9 cellular contexts compared by ENCODE assay signal in genomic region chrX:13938766-13939530, GRCh38.
A peak's percentile ranks its signal among the peaks of the same experiment; 100 is the strongest.
DNase-seq lines count a peak whose midpoint lies in the region; ATAC-seq, FAIRE-seq and TF ChIP-seq lines count a peak whose summit lies in the region.
"Had no signal": no experiment of that assay in that cellular context is flagged by ENCODE, and none has a peak within 500 bp of the region (broad histone marks: within the 10 kb centered on the region; RNA-seq: fewer than 3 reads in every experiment).

No MANE protein-coding gene starts in this region.

- no peaks in the 10 kb centered on the region for H3K9me3 Mint-ChIP-seq in effector memory CD8-positive, alpha-beta T cell

- no peaks in the 10 kb centered on the region for H3K36me3 ChIP-seq in pancreas

- peaks cover 18 to 32% of the 10 kb centered on the region in 2 donors for H3K27me3 Mint-ChIP-seq in effector memory CD8-positive, alpha-beta T cell

- no peak for ATAC-seq in effector memory CD8-positive, alpha-beta T cell (replicated peaks)
- ATAC-seq in pancreas (no peak), GM18519 (IDR thresholded peaks at IDR 0.05; ENCODE audit: low FRiP score, unreplicated experiment) (no peak)

- H3K27ac Mint-ChIP-seq in effector memory CD8-positive, alpha-beta T cell = no peak overlapping the region

- DNase-seq in D341Med (ENCODE audit: low spot score) = peak; percentile 20
- peak; percentile 94 for DNase-seq in NCI-H82 (lab: John Stamatoyannopoulos, UW)
- no peak for DNase-seq in effector memory CD8-positive, alpha-beta T cell
- DNase-seq in pancreas = no peak
- no peak for DNase-seq in Kasumi-1 (lab: John Stamatoyannopoulos, UW)
- no peak for DNase-seq in COR-L47 (lab: John Stamatoyannopoulos, UW)
- no peak for DNase-seq in SKM-1 treated with dmso at 0.1 percent for 144 hours (lab: John Stamatoyannopoulos, UW; ENCODE audit: unreplicated experiment)

- H3K4me1 Mint-ChIP-seq in effector memory CD8-positive, alpha-beta T cell (ENCODE audit: low read depth in 2 of 2) = peaks cover 0 to 4% of the 10 kb centered on the region in 2 donors

- H3K4me3 ChIP-seq in pancreas = peak overlapping the region; percentile 24 to 61 (median 44)

- H3K4me3 Mint-ChIP-seq in effector memory CD8-positive, alpha-beta T cell = peak overlapping the region; percentile 58 to 59

- no peaks in the 10 kb centered on the region for H3K36me3 Mint-ChIP-seq in effector memory CD8-positive, alpha-beta T cell (ENCODE audit: insufficient read depth)

- no peak overlapping the region for H3K27ac ChIP-seq in pancreas

- peaks cover 0 to 10% (median 2%) of the 10 kb centered on the region in 4 donors for H3K27me3 ChIP-seq in pancreas

- 13 to 20% methylated on average over 37 of the region's 37 CpGs for WGBS in pancreas, 2 donors

- H3K4me1 ChIP-seq in pancreas = no peaks in the 10 kb centered on the region

- no peaks in the 10 kb centered on the region for H3K9me3 ChIP-seq in pancreas

- FAIRE-seq in pancreas (lab: Jason Lieb, UNC) = no peak
- FAIRE-seq: frontal cortex had no signal

- intact Hi-C loops in pancreas (cut with DNase I) = no loop called here

- TF ChIP-seq CTCF in pancreas (IDR thresholded peaks at IDR 0.05) = no peak

Comparison
In these comparisons a context has a peak if more than half of its experiments do, and no peak if none do; other contexts are left out.
1. DNase-seq: peak in D341Med (single experiment) and NCI-H82 (single experiment); none in effector memory CD8-positive, alpha-beta T cell (0 of 3), pancreas (0 of 6), Kasumi-1 (0 of 2), COR-L47 (single experiment) and SKM-1 treated with dmso at 0.1 percent for 144 hours (single experiment).